8 cellular contexts compared by ENCODE assay signal in genomic region chr1:84996846-84997666, GRCh38. TPM values are rescaled to one million over a fixed set of nuclear protein-coding genes. Genes with fewer than 3 reads are reported as not detected.
A peak's percentile ranks its signal among the peaks of the same experiment; 100 is the strongest.
DNase-seq lines count a peak whose midpoint lies in the region; ATAC-seq and TF ChIP-seq lines count a peak whose summit lies in the region.

MCOLN2 (minus strand) TSS chr1:84997113; CDS start chr1:84996872, 241 bp downstream.

- peak within 1 kb of the TSS; percentile 81 for H3K4me3 Mint-ChIP-seq in WTC11

- CTCF ChIA-PET in WTC11 (lab: Charles Lee) = interaction anchor here (0.6 to 4.0 kb wide), 3 partner anchors 30 to 52 kb away, joined by 3 to 22 read pairs (median 10); no protein-coding TSS in a partner anchor

- 0 to 1% methylated on average over 49 to 71 of the region's 87 CpGs for WGBS in mesodermal cell (ENCODE audit: insufficient coverage in 2 of 2), 2 experiments
- 2% methylated on average over 25 of the region's 87 CpGs for WGBS in suprapubic skin

- peak; percentile 45 for DNase-seq in NCI-H1436 (lab: John Stamatoyannopoulos, UW)
- DNase-seq in NCI-H1436 treated with DMSO at 0.1 percent for 48 hours (lab: John Stamatoyannopoulos, UW) = no peak
- DNase-seq in H7 = peak; percentile 89
- peak; percentile 55 for DNase-seq in MG63
- peak; percentile 67 for DNase-seq in WTC11 (ENCODE audit: low spot score)
- DNase-seq in ecto neural progenitor cell (ENCODE audit: low spot score) = peak; percentile 80
- DNase-seq in suprapubic skin (ENCODE audit: low spot score in 2 of 2) = no peak

- ATAC-seq in WTC11 = peak; percentile 84

- peaks cover 76% of the 10 kb centered on the region for H3K27me3 Mint-ChIP-seq in WTC11 (ENCODE audit: low read depth)

- no peak for TF ChIP-seq EP300 in suprapubic skin (IDR thresholded peaks at IDR 0.05)

- H3K9me3 ChIP-seq in MG63 (no peaks in the 10 kb centered on the region), mesodermal cell (ENCODE audit: control insufficient read depth, low read length) (peaks cover 4% of the 10 kb centered on the region), suprapubic skin (no peaks in the 10 kb centered on the region)

- H3K9me3 Mint-ChIP-seq in WTC11 = peaks cover 8% of the 10 kb centered on the region; the same call in 1 of the 2 replicates

- H3K36me3 Mint-ChIP-seq in WTC11 = peaks cover 5% of the 10 kb centered on the region

- H3K27ac ChIP-seq in mesodermal cell (ENCODE audit: low read depth, low read length, severe bottlenecking) = no peak within 1 kb of the TSS
- no peak within 1 kb of the TSS for H3K27ac ChIP-seq in suprapubic skin

- H3K36me3 ChIP-seq in H7 (replicated peaks; ENCODE audit: control insufficient read depth, insufficient read depth, low read length) (no peaks in the 10 kb centered on the region), MG63 (no peaks in the 10 kb centered on the region), mesodermal cell (ENCODE audit: control insufficient read depth, insufficient read depth, low read length) (no peaks in the 10 kb centered on the region), suprapubic skin (no peaks in the 10 kb centered on the region)

- no peak within 1 kb of the TSS for H3K27ac Mint-ChIP-seq in WTC11

- H3K27me3 ChIP-seq in H7 (ENCODE audit: control insufficient read depth, insufficient read depth, low read length) (peaks cover 65% of the 10 kb centered on the region), MG63 (peaks cover 24% of the 10 kb centered on the region), suprapubic skin (peaks cover 24% of the 10 kb centered on the region)

- POLR2A ChIA-PET in WTC11 (lab: Charles Lee) = no interaction called here

- peak within 1 kb of the TSS; percentile 63 for H3K4me3 ChIP-seq in H7 (ENCODE audit: insufficient read depth, low read depth, low read length)
- peak within 1 kb of the TSS; percentile 67 for H3K4me3 ChIP-seq in MG63
- peak within 1 kb of the TSS; percentile 42 for H3K4me3 ChIP-seq in mesodermal cell (ENCODE audit: extremely low read depth, insufficient read depth, low read length, poor library complexity, severe bottlenecking)
- peak within 1 kb of the TSS; percentile 67 for H3K4me3 ChIP-seq in suprapubic skin

- no peak for TF ChIP-seq CTCF in WTC11 (IDR thresholded peaks at IDR 0.05)
- TF ChIP-seq CTCF in suprapubic skin (IDR thresholded peaks at IDR 0.05) = peak in 1 of 2 donors; percentile 11

- H3K4me1 ChIP-seq in mesodermal cell (ENCODE audit: control insufficient read depth, insufficient read depth, low read length, poor library complexity, severe bottlenecking) (peaks cover 4% of the 10 kb centered on the region), suprapubic skin (peaks cover 25% of the 10 kb centered on the region)

- peaks cover 17% of the 10 kb centered on the region for H3K4me1 Mint-ChIP-seq in WTC11

- TF ChIP-seq POLR2A in suprapubic skin (IDR thresholded peaks at IDR 0.05) = no peak

TF ChIP-seq in WTC11, 78 proteins besides CTCF, POLR2A, EP300 and RAD21:
- TF ChIP-seq GABPB1 (CRISPR knock-in tag; IDR thresholded peaks at IDR 0.05) (no peak), SMAD3 (CRISPR knock-in tag; IDR thresholded peaks at IDR 0.05; ENCODE audit: borderline replicate concordance) (no peak), ARID4B (CRISPR knock-in tag; IDR thresholded peaks at IDR 0.05; ENCODE audit: borderline replicate concordance) (peak; percentile 71; the same call in 1 of the 2 replicates), MYBL2 (CRISPR knock-in tag; IDR thresholded peaks at IDR 0.05) (0 out of 2 replicates have a peak, but pooled peaks have one; percentile 40), ZNF317 (CRISPR knock-in tag; IDR thresholded peaks at IDR 0.05; ENCODE audit: borderline replicate concordance, low read depth) (no peak), GTF2I (CRISPR knock-in tag; conservative IDR thresholded peaks at IDR 0.05) (no peak), SP1 (CRISPR knock-in tag; conservative IDR thresholded peaks at IDR 0.05) (peak; percentile 63), MAX (CRISPR knock-in tag; IDR thresholded peaks at IDR 0.05) (peak; percentile 45; the same call in 1 of the 2 replicates)

RNA-seq across cellular contexts. Expression of gene MCOLN2, which starts in this region (rescaled TPM):
- 0.38 and 0.70 TPM in 2 replicates for total RNA-seq in H7 (2014; rRNA removed; shearing (Covaris generic))
- 2.8 and 5.6 TPM in 2 replicates for total RNA-seq in MG63 (2014; rRNA removed; shearing (Covaris generic); ENCODE audit: low replicate concordance)
- total RNA-seq in WTC11 (2021) (3.8 to 5.4 TPM (median 4.8 TPM) in 3 replicates), suprapubic skin (1 to 10 TPM in 3 of 4 donors, under 1 TPM in 1; 0.72 to 9.8 (median 2.7) TPM)
- polyA plus RNA-seq in mesodermal cell (2013, experiment 1 of 2) = 0.11 TPM
- polyA plus RNA-seq in mesodermal cell (2013, experiment 2 of 2) = 0.40 TPM

Comparison
In these comparisons a context has a peak if more than half of its experiments do, and no peak if none do; other contexts are left out.
1. DNase-seq: peak in NCI-H1436 (single experiment), MG63 (single experiment), WTC11 (single experiment) and ecto neural progenitor cell (single experiment); none in NCI-H1436 treated with DMSO at 0.1 percent for 48 hours (single experiment) and suprapubic skin (0 of 2).
2. Peak in DNase-seq and H3K4me3 ChIP-seq in H7; RNA of the gene not detected or under 1 TPM.
3. Peak in every context shown above with its lines, with median percentiles within 50 percentile points of each other: H3K4me3 ChIP-seq.